ENCODE assay signal across 25 cellular contexts in the genomic region with DNA sequence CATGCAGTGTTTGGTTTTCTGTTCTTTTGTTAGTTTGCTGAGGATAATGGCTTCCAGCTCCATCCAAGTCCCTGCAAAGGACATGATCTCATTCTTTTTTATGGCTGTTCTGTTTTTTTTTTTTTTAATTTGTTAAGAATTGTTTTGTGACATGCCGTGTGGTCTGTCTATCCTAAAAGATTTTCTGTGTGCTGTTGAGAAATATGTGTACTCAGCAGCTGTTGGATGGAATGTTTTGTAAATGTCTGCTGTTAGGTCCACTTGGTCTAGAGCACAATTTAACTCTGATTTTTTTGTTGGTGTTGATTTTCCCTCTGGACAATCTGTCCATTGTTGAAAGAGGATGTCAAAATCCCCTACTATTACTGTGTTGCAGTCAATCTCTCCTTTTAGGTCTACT.
DNase-seq lines count a peak whose midpoint lies in the region; ATAC-seq and TF ChIP-seq lines count a peak whose summit lies in the region.
"Had no signal": no experiment of that assay in that cellular context is flagged by ENCODE, and none has a peak within 500 bp of the region (broad histone marks: within the 10 kb centered on the region; RNA-seq: fewer than 3 reads in every experiment).

No MANE protein-coding gene starts in this region.

- no peaks in the 10 kb centered on the region for H3K27me3 Mint-ChIP-seq in progenitor cell of endocrine pancreas
- no peaks in the 10 kb centered on the region for H3K27me3 Mint-ChIP-seq in activated CD4-positive, alpha-beta T cell treated with anti-CD3 and anti-CD28 coated beads, Interleukin-2, amount 10 ng/mL, durations not matched to agents 7 days and 5 days
- H3K27me3 Mint-ChIP-seq: CD4-positive, CD25-positive, alpha-beta regulatory T cell had no signal

- H3K9me3 Mint-ChIP-seq in progenitor cell of endocrine pancreas (ENCODE audit: low read depth): peaks cover 2% of the 10 kb centered on the region
- H3K9me3 Mint-ChIP-seq in activated CD4-positive, alpha-beta T cell treated with anti-CD3 and anti-CD28 coated beads, Interleukin-2, amount 10 ng/mL, durations not matched to agents 7 days and 5 days: no peaks in the 10 kb centered on the region

- H3K36me3 ChIP-seq in adipocyte (ENCODE audit: control insufficient read depth, insufficient read depth, low read length, severe bottlenecking): no peaks in the 10 kb centered on the region
- H3K36me3 ChIP-seq: BLaER1, SJCRH30 had no signal

- CTCF ChIA-PET in activated CD4-positive, alpha-beta T cell treated with anti-CD3 and anti-CD28 coated beads, Interleukin-2, amount 10 ng/mL, durations not matched to agents 7 days and 5 days (lab: Charles Lee): no interaction called here

- no peaks in the 10 kb centered on the region for H3K36me3 Mint-ChIP-seq in progenitor cell of endocrine pancreas (ENCODE audit: insufficient read depth)
- no peaks in the 10 kb centered on the region for H3K36me3 Mint-ChIP-seq in activated CD4-positive, alpha-beta T cell treated with anti-CD3 and anti-CD28 coated beads, Interleukin-2, amount 10 ng/mL, durations not matched to agents 7 days and 5 days (ENCODE audit: low read depth)
- H3K36me3 Mint-ChIP-seq: CD4-positive, CD25-positive, alpha-beta regulatory T cell had no signal

- no peak for TF ChIP-seq CTCF in fibroblast of villous mesenchyme (IDR thresholded peaks at IDR 0.05; ENCODE audit: insufficient read depth, low read depth, low read length)
- TF ChIP-seq CTCF in progenitor cell of endocrine pancreas (IDR thresholded peaks at IDR 0.05; ENCODE audit: unreplicated experiment): no peak

- H3K4me3 ChIP-seq in adipocyte (ENCODE audit: low read length) (no peak overlapping the region), fibroblast of villous mesenchyme (ENCODE audit: low read depth, low read length) (no peak overlapping the region)
- H3K4me3 ChIP-seq: BLaER1, PC-9, SJCRH30 had no signal

- ATAC-seq in HG03342 (IDR thresholded peaks at IDR 0.05; ENCODE audit: unreplicated experiment) (no peak), GM19463 (IDR thresholded peaks at IDR 0.05; ENCODE audit: unreplicated experiment) (no peak)
- ATAC-seq: Right ventricle myocardium inferior, SK-N-SH treated with all-trans-retinoic acid at 6 μM for 48 hours had no signal

- DNase-seq in NCI-H748 (lab: John Stamatoyannopoulos, UW; ENCODE audit: unreplicated experiment) (peak; percentile 39), NCI-H748 treated with DMSO at 0.1 percent for 48 hours (lab: John Stamatoyannopoulos, UW) (no peak), adipocyte (ENCODE audit: low read depth) (no peak), fibroblast of villous mesenchyme (ENCODE audit: low read depth) (peak; percentile 75), progenitor cell of endocrine pancreas (ENCODE audit: low spot score, unreplicated experiment) (no peak)
- DNase-seq in activated CD4-positive, alpha-beta T cell treated with anti-CD3 and anti-CD28 coated beads, Interleukin-2, amount 10 ng/mL, durations not matched to agents 7 days and 5 days: no peak
- DNase-seq: 8988T; ACHN; CD4-positive, CD25-positive, alpha-beta regulatory T cell; DMS153; DND-41; Karpas-422; NCI-H1092 treated with DMSO at 0.1 percent for 48 hours; NCI-H1436; NCI-H187; NCI-H2081 treated with DMSO at 0.1 percent for 48 hours; NCI-H446; NCI-H524 treated with DMSO at 0.1 percent for 48 hours; PC-9 had no signal

- H3K9ac ChIP-seq in adipocyte (ENCODE audit: low read length): peak overlapping the region; percentile 29
- H3K9ac ChIP-seq: BLaER1 had no signal

- peaks cover 25% of the 10 kb centered on the region for H3K4me1 ChIP-seq in adipocyte (ENCODE audit: control insufficient read depth, insufficient read depth, low read length)
- H3K4me1 ChIP-seq: BLaER1 had no signal

- no peaks in the 10 kb centered on the region for H3K4me1 Mint-ChIP-seq in progenitor cell of endocrine pancreas (ENCODE audit: low read depth)
- H3K4me1 Mint-ChIP-seq in activated CD4-positive, alpha-beta T cell treated with anti-CD3 and anti-CD28 coated beads, Interleukin-2, amount 10 ng/mL, durations not matched to agents 7 days and 5 days: no peaks in the 10 kb centered on the region
- H3K4me1 Mint-ChIP-seq: CD4-positive, CD25-positive, alpha-beta regulatory T cell had no signal

- peak overlapping the region; percentile 13 for H3K27ac Mint-ChIP-seq in progenitor cell of endocrine pancreas
- no peak overlapping the region for H3K27ac Mint-ChIP-seq in activated CD4-positive, alpha-beta T cell treated with anti-CD3 and anti-CD28 coated beads, Interleukin-2, amount 10 ng/mL, durations not matched to agents 7 days and 5 days
- H3K27ac Mint-ChIP-seq: CD4-positive, CD25-positive, alpha-beta regulatory T cell had no signal

- no peak overlapping the region for H3K4me3 Mint-ChIP-seq in progenitor cell of endocrine pancreas (ENCODE audit: low read depth)
- no peak overlapping the region for H3K4me3 Mint-ChIP-seq in activated CD4-positive, alpha-beta T cell treated with anti-CD3 and anti-CD28 coated beads, Interleukin-2, amount 10 ng/mL, durations not matched to agents 7 days and 5 days
- H3K4me3 Mint-ChIP-seq: CD4-positive, CD25-positive, alpha-beta regulatory T cell had no signal

- peaks cover 2% of the 10 kb centered on the region for H3K9me3 ChIP-seq in adipocyte (ENCODE audit: control insufficient read depth, low read length)
- H3K9me3 ChIP-seq: BLaER1 had no signal

- H3K27me3 ChIP-seq in adipocyte (replicated peaks; ENCODE audit: control insufficient read depth, insufficient read depth, low read length): no peaks in the 10 kb centered on the region
- H3K27me3 ChIP-seq: BLaER1, SJCRH30 had no signal

- POLR2A ChIA-PET in activated CD4-positive, alpha-beta T cell treated with anti-CD3 and anti-CD28 coated beads, Interleukin-2, amount 10 ng/mL, durations not matched to agents 7 days and 5 days (lab: Charles Lee): no interaction called here

Comparison
In these comparisons a context has a peak if more than half of its experiments do, and no peak if none do; other contexts are left out.
1. DNase-seq: peak in NCI-H748 (single experiment) and fibroblast of villous mesenchyme (single experiment); none in NCI-H748 treated with DMSO at 0.1 percent for 48 hours (single experiment), adipocyte (single experiment), progenitor cell of endocrine pancreas (single experiment) and activated CD4-positive, alpha-beta T cell treated with anti-CD3 and anti-CD28 coated beads, Interleukin-2, amount 10 ng/mL, durations not matched to agents 7 days and 5 days (single experiment).